19 cellular contexts compared by ENCODE assay signal in genomic region chr22:38051261-38051660, GRCh38. TPM values are rescaled to one million over a fixed set of nuclear protein-coding genes. Genes with fewer than 3 reads are reported as not detected.
"Had no signal": no experiment of that assay in that cellular context is flagged by ENCODE, and none has a peak within 500 bp of the region (broad histone marks: within the 10 kb centered on the region; RNA-seq: fewer than 3 reads in every experiment).

No MANE protein-coding gene starts in this region.

- H3K27ac ChIP-seq: ovary, thyroid gland, uterus had no signal

- DNase-seq: activated B cell treated with CpG ODN at 0.5 μM for 24 hours; activated CD8-positive, alpha-beta memory T cell treated with anti-CD3 and anti-CD28 coated beads, Interleukin-2, amount 50 U/mL, for 4 hours; activated CD8-positive, alpha-beta T cell treated with anti-CD3 and anti-CD28 coated beads for 36 hours; activated gamma-delta T cell treated with Interleukin-2 at 50 U/mL for 16 hours; activated naive CD8-positive, alpha-beta T cell treated with anti-CD3 and anti-CD28 coated beads for 36 hours; anterior cingulate cortex; cerebellar nuclear complex; dermis blood vessel endothelial cell; left cardiac atrium; nephron progenitor cell; ovary; stimulated activated CD4-positive, alpha-beta T cell treated with anti-CD3 and anti-CD28 coated beads, Interleukin-12 subunit alpha, Interleukin-12 subunit beta, amount 100 ng/mL, for 4 hours; stimulated activated CD4-positive, alpha-beta T cell treated with anti-CD3 and anti-CD28 coated beads, Interleukin-2, amount 100 ng/mL, for 24 hours; thyroid gland; uterus had no signal

- H3K4me1 ChIP-seq: thyroid gland, uterus had no signal

- H3K9me3 ChIP-seq: ovary, thyroid gland, uterus had no signal

- H3K36me3 ChIP-seq: ovary, thyroid gland, uterus had no signal

- FAIRE-seq: frontal cortex, TTC549 had no signal

- ATAC-seq: activated CD8-positive, alpha-beta T cell treated with anti-CD3 and anti-CD28 coated beads for 36 hours; left cardiac atrium had no signal

- H3K27me3 ChIP-seq: ovary, thyroid gland, uterus had no signal

- H3K4me3 ChIP-seq: lung, ovary, thyroid gland, uterus had no signal

RNA-seq across cellular contexts. Expression of gene SLC16A8, which starts 32.7 kb away (rescaled TPM):
- total RNA-seq: activated B cell treated with CpG ODN at 0.5 μM for 24 hours; activated CD8-positive, alpha-beta T cell treated with anti-CD3 and anti-CD28 coated beads for 36 hours; activated naive CD8-positive, alpha-beta T cell treated with anti-CD3 and anti-CD28 coated beads for 36 hours; dermis blood vessel endothelial cell; T-helper 2 cell treated with Interferon-gamma antibody and Interleukin-4, amounts not matched to agents 100 ng/mL and 5 ng/mL, for 36 hours had no signal

RNA-seq across cellular contexts. Expression of gene BAIAP2L2, which starts 59.2 kb away (rescaled TPM):
- total RNA-seq: dermis blood vessel endothelial cell had no signal
